In the genomic region with DNA sequence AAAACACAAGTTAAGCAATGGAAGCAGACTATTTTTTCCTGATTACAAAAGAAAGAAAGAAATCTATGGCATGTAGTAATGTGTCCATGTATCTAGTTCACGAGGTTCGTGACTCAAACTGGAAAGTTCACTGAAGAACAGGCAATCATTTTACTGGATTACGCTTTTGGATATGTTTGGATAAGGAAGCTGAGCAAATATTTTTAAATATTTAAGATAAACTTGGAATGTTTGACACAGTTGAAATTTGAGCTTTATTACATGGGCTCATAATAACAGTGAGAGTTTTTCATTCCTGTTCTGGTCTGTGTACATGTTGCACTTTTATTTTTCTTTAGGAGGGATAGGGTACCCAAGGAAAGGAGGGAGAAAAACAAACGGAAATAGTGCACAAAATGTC, we compare ENCODE assay signal across 13 cellular contexts.
DNase-seq lines count a peak whose midpoint lies in the region; ATAC-seq, FAIRE-seq and TF ChIP-seq lines count a peak whose summit lies in the region.
"Had no signal": no experiment of that assay in that cellular context is flagged by ENCODE, and none has a peak within 500 bp of the region (broad histone marks: within the 10 kb centered on the region; RNA-seq: fewer than 3 reads in every experiment).

No MANE protein-coding gene starts in this region.

- H3K9me3 ChIP-seq in right cardiac atrium (ENCODE audit: control insufficient read depth, low read length) (no peaks in the 10 kb centered on the region), left ventricle myocardium inferior (replicated peaks) (peaks cover 7% of the 10 kb centered on the region), body of pancreas (peaks cover 0 to 4% (median 0%) of the 10 kb centered on the region in 3 donors), left lung (peaks cover 0 to 2% of the 10 kb centered on the region in 2 donors), aorta (ENCODE audit: control insufficient read depth, low read length) (no peaks in the 10 kb centered on the region)
- H3K9me3 ChIP-seq: BE2C had no signal

- H3K36me3 ChIP-seq in left ventricle myocardium inferior (no peaks in the 10 kb centered on the region), body of pancreas (replicated peaks in 1 of 2; ENCODE audit: insufficient read depth in 1 of 2, low read depth in 2 of 2) (no peaks in the 10 kb centered on the region), left lung (no peaks in the 10 kb centered on the region), aorta (ENCODE audit: control insufficient read depth in 1 of 2, insufficient read depth in 2 of 2, low read length in 1 of 2) (no peaks in the 10 kb centered on the region)
- H3K36me3 ChIP-seq: BE2C, neural progenitor cell had no signal

- H3K27ac ChIP-seq in right cardiac atrium (ENCODE audit: low read length) (no peak overlapping the region), left ventricle myocardium inferior (replicated peaks) (no peak overlapping the region), body of pancreas (peak overlapping the region in 2 of 4 donors; percentile 15 to 59), left lung (peak overlapping the region in 1 of 2 donors; percentile 37), aorta (ENCODE audit: low read depth in 1 of 2, low read length in 2 of 2) (no peak overlapping the region)
- H3K27ac ChIP-seq: neural progenitor cell had no signal

- DNase-seq in right cardiac atrium (no peak), left ventricle myocardium inferior (no peak), body of pancreas (peak in 1 of 4 donors; percentile 38), left lung (no peak), aorta (no peak), GM12891 (ENCODE audit: insufficient read length, low spot score) (no peak), DMS114 treated with DMSO at 0.1 percent for 48 hours (lab: John Stamatoyannopoulos, UW; ENCODE audit: unreplicated experiment) (no peak)
- DNase-seq: BE2C; NCI-H2081 treated with DMSO at 0.1 percent for 48 hours; stimulated activated CD4-positive, alpha-beta T cell treated with anti-CD3 and anti-CD28 coated beads, Interleukin-4, amount 100 ng/mL, for 4 hours had no signal

- H3K4me1 ChIP-seq in right cardiac atrium (ENCODE audit: control insufficient read depth, insufficient read depth, low read length) (no peaks in the 10 kb centered on the region), left ventricle myocardium inferior (peaks cover 4% of the 10 kb centered on the region), body of pancreas (peaks cover 25% of the 10 kb centered on the region), left lung (peaks cover 5 to 7% of the 10 kb centered on the region in 2 donors), aorta (ENCODE audit: control insufficient read depth in 1 of 2, insufficient read depth in 2 of 2, low read length in 2 of 2) (peaks cover 2 to 4% of the 10 kb centered on the region in 2 donors)
- H3K4me1 ChIP-seq: BE2C, neural progenitor cell had no signal

- TF ChIP-seq CTCF in left ventricle myocardium inferior (IDR thresholded peaks at IDR 0.05; ENCODE audit: borderline replicate concordance) (no peak), body of pancreas (IDR thresholded peaks at IDR 0.05) (no peak), left lung (IDR thresholded peaks at IDR 0.05) (no peak)

- WGBS in right cardiac atrium = 36% methylated on average over 4 of the region's 4 CpGs
- 16% methylated on average over 4 of the region's 4 CpGs for WGBS in body of pancreas, 2 donors
- 3 to 4% methylated on average over 4 of the region's 4 CpGs for WGBS in aorta, 2 donors

- no peak for FAIRE-seq in GM12891 (lab: Jason Lieb, UNC)

- TF ChIP-seq POLR2A in body of pancreas (IDR thresholded peaks at IDR 0.05) = no peak
- no peak for TF ChIP-seq POLR2A in GM12891 (IDR thresholded peaks at IDR 0.05; ENCODE audit: low read depth, low read length)

- H3K27me3 ChIP-seq in right cardiac atrium (ENCODE audit: control insufficient read depth, insufficient read depth) = no peaks in the 10 kb centered on the region
- H3K27me3 ChIP-seq in left ventricle myocardium inferior (ENCODE audit: low read depth) = no peaks in the 10 kb centered on the region
- no peaks in the 10 kb centered on the region for H3K27me3 ChIP-seq in body of pancreas
- H3K27me3 ChIP-seq in left lung = no peaks in the 10 kb centered on the region
- H3K27me3 ChIP-seq in aorta (ENCODE audit: control insufficient read depth in 1 of 2, insufficient read depth in 2 of 2, low read length in 1 of 2) = no peaks in the 10 kb centered on the region
- H3K27me3 ChIP-seq: BE2C, neural progenitor cell had no signal

- intact Hi-C loops in right cardiac atrium (cut with DNase I) = no loop called here
- intact Hi-C loops in left ventricle myocardium inferior (cut with micrococcal nuclease) = no loop called here
- intact Hi-C loops in body of pancreas (cut with DNase I) = no loop called here
- intact Hi-C loops in left lung (cut with DNase I) = no loop called here
- intact Hi-C loops in aorta (cut with DNase I) = loop anchor here (5.0 kb wide), 2 partner anchors 40 to 150 kb away; no protein-coding TSS in a partner anchor

- peak; percentile 43 to 57 for ATAC-seq in right cardiac atrium
- ATAC-seq in body of pancreas = peak; percentile 78
- peak; percentile 83 for ATAC-seq in left lung
- peak; percentile 50 for ATAC-seq in aorta (ENCODE audit: low FRiP score)
- no peak for ATAC-seq in GM19463 (IDR thresholded peaks at IDR 0.05; ENCODE audit: unreplicated experiment)
- ATAC-seq: Right ventricle myocardium inferior had no signal

- no peak overlapping the region for H3K4me3 ChIP-seq in right cardiac atrium (ENCODE audit: low read length)
- H3K4me3 ChIP-seq in left ventricle myocardium inferior = no peak overlapping the region
- no peak overlapping the region for H3K4me3 ChIP-seq in body of pancreas
- H3K4me3 ChIP-seq in left lung = no peak overlapping the region
- no peak overlapping the region for H3K4me3 ChIP-seq in aorta (ENCODE audit: low read length in 2 of 2)
- H3K4me3 ChIP-seq: neural progenitor cell had no signal

TF ChIP-seq in GM12891, 5 proteins besides CTCF, POLR2A, EP300 and RAD21:
- no peak for TF ChIP-seq PAX5 (IDR thresholded peaks at IDR 0.05; ENCODE audit: insufficient read depth, low read length, severe bottlenecking)
- TF ChIP-seq POLR2AphosphoS5 (IDR thresholded peaks at IDR 0.05; ENCODE audit: low read depth, low read length) = no peak
- TF ChIP-seq TAF1 (IDR thresholded peaks at IDR 0.05; ENCODE audit: low read depth, low read length) = no peak
- no peak for TF ChIP-seq POU2F2 (IDR thresholded peaks at IDR 0.05; ENCODE audit: low read depth, low read length)
- no peak for TF ChIP-seq SPI1 (IDR thresholded peaks at IDR 0.05; ENCODE audit: low read depth, low read length)

Comparison
In these comparisons a context has a peak if more than half of its experiments do, and no peak if none do; other contexts are left out.
1. intact Hi-C loops: an anchor here in aorta (5.0 kb wide); none called in right cardiac atrium, left ventricle myocardium inferior, body of pancreas and left lung.